ENCODE assay signal across 8 cellular contexts in genomic region chr14:95361373-95362179, GRCh38. TPM values are rescaled to one million over a fixed set of nuclear protein-coding genes. Genes with fewer than 3 reads are reported as not detected.
DNase-seq lines count a peak whose midpoint lies in the region; ATAC-seq and TF ChIP-seq lines count a peak whose summit lies in the region.

No MANE protein-coding gene starts in this region.

- H2BK20ac ChIP-seq in H9 (ENCODE audit: low read depth, low read length, poor library complexity, severe bottlenecking) = no peak overlapping the region

- H2AFZ ChIP-seq in H9 (ENCODE audit: low read length) = peak overlapping the region; percentile 83

- no peak overlapping the region for H3K4me3 ChIP-seq in CD8-positive, alpha-beta T cell (ENCODE audit: low read depth, low read length)
- H3K4me3 ChIP-seq in WERI-Rb-1 (ENCODE audit: low read depth, low read length) (no peak overlapping the region), epithelial cell of esophagus (ENCODE audit: low read length) (no peak overlapping the region)

- H2BK120ac ChIP-seq in H9 (ENCODE audit: low read depth, low read length, poor library complexity, severe bottlenecking) = peak overlapping the region; percentile 82

- peaks cover 6% of the 10 kb centered on the region for H3K27me3 ChIP-seq in CD8-positive, alpha-beta T cell (ENCODE audit: insufficient read depth, low read length)
- H3K27me3 ChIP-seq in H9 (ENCODE audit: insufficient read depth, low read length) (no peaks in the 10 kb centered on the region), WERI-Rb-1 (ENCODE audit: insufficient read depth, low read depth, severe bottlenecking) (no peaks in the 10 kb centered on the region)

- POLR2A ChIA-PET in CD8-positive, alpha-beta T cell (lab: Charles Lee) = no interaction called here

- peaks cover 5% of the 10 kb centered on the region for H3K23me2 ChIP-seq in H9 (ENCODE audit: insufficient read length, low read depth, low read length, poor library complexity, severe bottlenecking)

- CTCF ChIA-PET in CD8-positive, alpha-beta T cell (lab: Charles Lee) = interaction anchor here (0.7 to 1.2 kb wide), 2 partner anchors 12 to 65 kb away, joined by 3 read pairs; no protein-coding TSS in a partner anchor

- H3K27me3 Mint-ChIP-seq in CD8-positive, alpha-beta T cell (ENCODE audit: low read depth) = peaks cover 44% of the 10 kb centered on the region
- H3K27me3 Mint-ChIP-seq in H9 (ENCODE audit: low read depth) = peaks cover 13% of the 10 kb centered on the region
- H3K27me3 Mint-ChIP-seq in natural killer cell (ENCODE audit: low read depth in 2 of 2) = peaks cover 21 to 46% of the 10 kb centered on the region in 2 donors

- H3K9me3 Mint-ChIP-seq in CD8-positive, alpha-beta T cell = no peaks in the 10 kb centered on the region
- H3K9me3 Mint-ChIP-seq in H9 = no peaks in the 10 kb centered on the region
- H3K9me3 Mint-ChIP-seq in natural killer cell = no peaks in the 10 kb centered on the region

- H3K4me1 ChIP-seq in CD8-positive, alpha-beta T cell (ENCODE audit: insufficient read depth, low read length) = no peaks in the 10 kb centered on the region
- peaks cover 4% of the 10 kb centered on the region; the same call in 1 of the 2 replicates for H3K4me1 ChIP-seq in H9 (ENCODE audit: insufficient read depth, low read length)

- H3K23ac ChIP-seq in H9 (ENCODE audit: insufficient read length, low read depth, low read length) = no peak overlapping the region

- no peak overlapping the region for H2BK5ac ChIP-seq in H9 (ENCODE audit: insufficient read length, low read length)

- H3K9ac ChIP-seq in H9 (ENCODE audit: extremely low read depth, insufficient read length, low read length) = peak overlapping the region; percentile 27

- H3K4me2 ChIP-seq in H9 (ENCODE audit: insufficient read depth, insufficient read length, low read length) = peak overlapping the region; percentile 55

- no peak overlapping the region for H2AK5ac ChIP-seq in H9 (ENCODE audit: insufficient read length, low read length)

- H2BK15ac ChIP-seq in H9 (ENCODE audit: low read depth, low read length) = no peak overlapping the region

- no peak overlapping the region for H4K8ac ChIP-seq in H9 (replicated peaks; ENCODE audit: insufficient read length, low read depth, low read length)

- intact Hi-C loops in CD8-positive, alpha-beta T cell (cut with DNase I, micrococcal nuclease) = no loop called here
- intact Hi-C loops in natural killer cell (cut with micrococcal nuclease) = no loop called here

- H3K9me3 ChIP-seq in CD8-positive, alpha-beta T cell (ENCODE audit: low read length) = no peaks in the 10 kb centered on the region
- no peaks in the 10 kb centered on the region for H3K9me3 ChIP-seq in H9 (ENCODE audit: control insufficient read depth, low read depth, low read length)
- no peaks in the 10 kb centered on the region for H3K9me3 ChIP-seq in WERI-Rb-1 (ENCODE audit: severe bottlenecking)

- H3K79me2 ChIP-seq in H9 (ENCODE audit: insufficient read depth, low read length) = no peaks in the 10 kb centered on the region

- DNase-seq in CD8-positive, alpha-beta T cell = peak in 3 of 7 experiments; percentile 15 to 48 (median 20)
- DNase-seq in H9 (peak; percentile 94), WERI-Rb-1 (peak; percentile 49), epithelial cell of esophagus (ENCODE audit: low read depth) (peak; percentile 27), natural killer cell (no peak), NCI-H1436 (lab: John Stamatoyannopoulos, UW) (no peak)

- H3K4me3 Mint-ChIP-seq in CD8-positive, alpha-beta T cell = no peak overlapping the region
- peak overlapping the region; percentile 65 to 75 for H3K4me3 Mint-ChIP-seq in H9
- H3K4me3 Mint-ChIP-seq in natural killer cell = no peak overlapping the region

- peak overlapping the region; percentile 17; the same call in 1 of the 2 replicates for H3K14ac ChIP-seq in H9 (ENCODE audit: insufficient read depth, low read length)

- no peak overlapping the region for H4K5ac ChIP-seq in H9 (ENCODE audit: insufficient read length, low read depth, low read length)

- H3K4ac ChIP-seq in H9 (ENCODE audit: low read depth, low read length) = no peak overlapping the region; the same call in 1 of the 2 replicates

- peak overlapping the region; percentile 18 for H3K18ac ChIP-seq in H9 (ENCODE audit: insufficient read length, low read depth, low read length)

- H3K56ac ChIP-seq in H9 (ENCODE audit: insufficient read length, low read depth, low read length) = no peak overlapping the region

- no peak overlapping the region for H3K27ac Mint-ChIP-seq in CD8-positive, alpha-beta T cell
- H3K27ac Mint-ChIP-seq in H9 = peak overlapping the region; percentile 87 to 97 (median 93); a peak in 6 of 7 replicates
- no peak overlapping the region for H3K27ac Mint-ChIP-seq in natural killer cell

- H3K36me3 Mint-ChIP-seq in CD8-positive, alpha-beta T cell = no peaks in the 10 kb centered on the region
- H3K36me3 Mint-ChIP-seq in H9 (ENCODE audit: insufficient read depth in 1 of 3, low read depth in 3 of 3) (no peaks in the 10 kb centered on the region; a peak in 1 of 7 replicates), natural killer cell (no peaks in the 10 kb centered on the region)

- H4K20me1 ChIP-seq in H9 (ENCODE audit: control insufficient read depth, insufficient read depth, insufficient read length) = no peaks in the 10 kb centered on the region

- peak; percentile 31 for TF ChIP-seq CTCF in CD8-positive, alpha-beta T cell (IDR thresholded peaks at IDR 0.05)
- TF ChIP-seq CTCF in H9 (conservative IDR thresholded peaks at IDR 0.05) = peak; percentile 97
- peak; percentile 70 for TF ChIP-seq CTCF in WERI-Rb-1 (IDR thresholded peaks at IDR 0.05; ENCODE audit: low read depth, low read length)
- peak; percentile 49 for TF ChIP-seq CTCF in epithelial cell of esophagus (IDR thresholded peaks at IDR 0.05; ENCODE audit: insufficient read depth, low read depth, low read length, missing control alignments)
- TF ChIP-seq CTCF in natural killer cell (IDR thresholded peaks at IDR 0.05) = peak; percentile 32

- H3K27ac ChIP-seq in CD8-positive, alpha-beta T cell (ENCODE audit: low read depth, low read length) = no peak overlapping the region
- H3K27ac ChIP-seq in H9 (ENCODE audit: insufficient read length, low read depth, low read length) (peak overlapping the region; percentile 27), WERI-Rb-1 (no peak overlapping the region)

- WGBS in H9 (ENCODE audit: extremely low coverage, insufficient read length, low lambda C conversion rate) = no CpG with 5 or more reads among the region's 20 CpGs

- no peak overlapping the region for H4K91ac ChIP-seq in H9 (ENCODE audit: insufficient read length, low read depth, low read length)

- H3T11ph ChIP-seq in H9 (ENCODE audit: low read length) = no peak overlapping the region

- no peak overlapping the region for H2BK12ac ChIP-seq in H9 (ENCODE audit: insufficient read length, low read depth, low read length)

- no peak for ATAC-seq in CD8-positive, alpha-beta T cell
- ATAC-seq in natural killer cell = peak in 1 of 3 donors; percentile 43
- no peak for ATAC-seq in GM19455 (IDR thresholded peaks at IDR 0.05; ENCODE audit: unreplicated experiment)
- no peak for ATAC-seq in GM21381 (IDR thresholded peaks at IDR 0.05; ENCODE audit: unreplicated experiment)

- no peaks in the 10 kb centered on the region for H3K4me1 Mint-ChIP-seq in CD8-positive, alpha-beta T cell (ENCODE audit: low read depth)
- H3K4me1 Mint-ChIP-seq in H9 (peaks cover 30 to 41% of the 10 kb centered on the region in 2 experiments), natural killer cell (no peaks in the 10 kb centered on the region)

- no peaks in the 10 kb centered on the region for H3K36me3 ChIP-seq in CD8-positive, alpha-beta T cell (ENCODE audit: insufficient read depth, low read length)
- no peaks in the 10 kb centered on the region for H3K36me3 ChIP-seq in WERI-Rb-1

- no peaks in the 10 kb centered on the region for H3K79me1 ChIP-seq in H9 (ENCODE audit: insufficient read depth, low read depth, low read length, poor library complexity, severe bottlenecking)

RNA-seq across cellular contexts. Expression of gene CLMN, which starts 41.9 kb away (rescaled TPM):
- total RNA-seq in CD8-positive, alpha-beta T cell = under 1 TPM; 0.50 to 0.95 TPM
- total RNA-seq in H9 (2021) = 7.6 and 8.4 TPM in 2 replicates
- 1 to 10 TPM in 2 of 3 donors, under 1 TPM in 1; 0.80 to 2.0 (median 1.8) TPM for total RNA-seq in natural killer cell

Comparison
In these comparisons a context has a peak if more than half of its experiments do, and no peak if none do; other contexts are left out.
1. DNase-seq: peak in H9 (single experiment), WERI-Rb-1 (single experiment) and epithelial cell of esophagus (single experiment); none in natural killer cell (single experiment) and NCI-H1436 (single experiment).
2. H3K27ac Mint-ChIP-seq: peak in H9 (3 of 3); none in CD8-positive, alpha-beta T cell (single experiment) and natural killer cell (0 of 2).
3. H3K4me3 Mint-ChIP-seq: peak in H9 (2 of 2); none in CD8-positive, alpha-beta T cell (single experiment) and natural killer cell (single experiment).
4. CTCF ChIP-seq: peak in every context shown above with its lines; median percentile 97 in H9; 70 in WERI-Rb-1; 49 in epithelial cell of esophagus; 32 in natural killer cell; 31 in CD8-positive, alpha-beta T cell.